12 cellular contexts compared by ENCODE assay signal in genomic region chrX:105823092-105823454, GRCh38. TPM values are rescaled to one million over a fixed set of nuclear protein-coding genes. Genes with fewer than 3 reads are reported as not detected.
DNase-seq lines count a peak whose midpoint lies in the region; ATAC-seq and FAIRE-seq lines count a peak whose summit lies in the region.
"Had no signal": no experiment of that assay in that cellular context is flagged by ENCODE, and none has a peak within 500 bp of the region (broad histone marks: within the 10 kb centered on the region; RNA-seq: fewer than 3 reads in every experiment).

No MANE protein-coding gene starts in this region.

- intact Hi-C loops in Right ventricle myocardium superior (cut with DNase I) = no loop called here
- intact Hi-C loops in right cardiac atrium (cut with DNase I) = no loop called here
- intact Hi-C loops in left ventricle myocardium superior (cut with micrococcal nuclease) = no loop called here

- H3K18ac ChIP-seq in neuronal stem cell (ENCODE audit: low read length) = no peak overlapping the region

- H2AFZ ChIP-seq in neuronal stem cell (ENCODE audit: low read length) = peak overlapping the region; percentile 49

- no peak overlapping the region for H3K23ac ChIP-seq in neuronal stem cell (ENCODE audit: low read depth, low read length, poor library complexity)

- H4K8ac ChIP-seq in neuronal stem cell (ENCODE audit: low read depth, low read length) = no peak overlapping the region

- H2AK5ac ChIP-seq in neuronal stem cell (ENCODE audit: low read depth, low read length) = no peak overlapping the region

- no peak overlapping the region for H2BK15ac ChIP-seq in neuronal stem cell (ENCODE audit: low read length)

- no peak overlapping the region for H3K14ac ChIP-seq in neuronal stem cell (ENCODE audit: low read length)

- DNase-seq in Right ventricle myocardium superior (no peak), right cardiac atrium (no peak), left ventricle myocardium superior (no peak), neuronal stem cell (ENCODE audit: low spot score) (no peak), AG20443 (ENCODE audit: low spot score) (no peak), frontal cortex (ENCODE audit: low spot score in 2 of 2) (no peak), NCI-H2029 treated with DMSO at 0.1 percent for 48 hours (lab: John Stamatoyannopoulos, UW) (no peak), T1000 (lab: John Stamatoyannopoulos, UW) (no peak)
- DNase-seq: DMS79 treated with DMSO at 0.1 percent for 48 hours, midbrain, NCI-H2081 had no signal

- no peak overlapping the region for H3K4ac ChIP-seq in neuronal stem cell (ENCODE audit: low read length)

- H3K27ac ChIP-seq in right cardiac atrium (ENCODE audit: low read length) (no peak overlapping the region), neuronal stem cell (replicated peaks; ENCODE audit: low read length) (no peak overlapping the region)

- H3K9ac ChIP-seq in neuronal stem cell (ENCODE audit: low read depth, low read length, poor library complexity) = no peak overlapping the region

- WGBS in right cardiac atrium = 7% methylated on average over 17 of the region's 17 CpGs
- WGBS in neuronal stem cell (ENCODE audit: extremely low coverage in 2 of 2, insufficient read length in 2 of 2, insufficient replicate concordance in 1 of 2), 2 donors = no CpG with 5 or more reads among the region's 17 CpGs

- no peak overlapping the region for H4K91ac ChIP-seq in neuronal stem cell (ENCODE audit: low read depth, low read length, poor library complexity)

- ATAC-seq in Right ventricle myocardium superior (ENCODE audit: poor library complexity) (peak; percentile 39), right cardiac atrium (no peak), left ventricle myocardium superior (peak; percentile 40)
- ATAC-seq: activated T-helper 17 cell treated with anti-CD3 and anti-CD28 coated beads, Interleukin-2, amount 50 U/mL, for 72 hours had no signal

- no peak overlapping the region for H2BK120ac ChIP-seq in neuronal stem cell (ENCODE audit: low read depth, low read length)

- peak overlapping the region; percentile 54 for H3K4me2 ChIP-seq in neuronal stem cell (ENCODE audit: insufficient read depth, low read length, poor library complexity, severe bottlenecking)

- no peaks in the 10 kb centered on the region for H3K79me1 ChIP-seq in neuronal stem cell (ENCODE audit: low read depth, low read length)

- no peak overlapping the region for H2BK12ac ChIP-seq in neuronal stem cell (ENCODE audit: low read length)

- H3K4me1 ChIP-seq in right cardiac atrium (ENCODE audit: control insufficient read depth, insufficient read depth, low read length) (no peaks in the 10 kb centered on the region), neuronal stem cell (ENCODE audit: control insufficient read depth in 2 of 2, insufficient read depth in 1 of 2, low read depth in 1 of 2, low read length in 2 of 2) (no peaks in the 10 kb centered on the region)

- no peaks in the 10 kb centered on the region for H3K36me3 ChIP-seq in neuronal stem cell (replicated peaks in 1 of 2; ENCODE audit: control insufficient read depth in 2 of 2, insufficient read depth in 2 of 2, low read length in 2 of 2)

- no peaks in the 10 kb centered on the region for H3K9me3 ChIP-seq in right cardiac atrium (ENCODE audit: control insufficient read depth, low read length)
- no peaks in the 10 kb centered on the region for H3K9me3 ChIP-seq in neuronal stem cell (replicated peaks in 1 of 2; ENCODE audit: control insufficient read depth in 2 of 2, insufficient read depth in 1 of 2, low read depth in 1 of 2, low read length in 2 of 2)

- FAIRE-seq in frontal cortex (lab: Jason Lieb, UNC) = no peak

- H2BK5ac ChIP-seq in neuronal stem cell (ENCODE audit: low read length) = no peak overlapping the region

- H3K27me3 ChIP-seq in right cardiac atrium (ENCODE audit: control insufficient read depth, insufficient read depth) = no peaks in the 10 kb centered on the region
- peaks cover 0 to 60% (median 29%) of the 10 kb centered on the region in 3 experiments for H3K27me3 ChIP-seq in neuronal stem cell (ENCODE audit: control insufficient read depth in 3 of 3, insufficient read depth in 3 of 3, low read depth in 1 of 3, low read length in 3 of 3)

- H3K4me3 ChIP-seq in right cardiac atrium (ENCODE audit: low read length) = no peak overlapping the region
- no peak overlapping the region for H3K4me3 ChIP-seq in neuronal stem cell (ENCODE audit: low read length in 2 of 2)

RNA-seq across cellular contexts. Expression of gene NRK, which starts 0.7 kb away (rescaled TPM):
- total RNA-seq in Right ventricle myocardium superior (2.5 TPM), right cardiac atrium (under 1 TPM; 0.29 to 0.91 (median 0.67) TPM), left ventricle myocardium superior (1.8 TPM), frontal cortex (under 0.01 TPM)
- polyA plus RNA-seq in right cardiac atrium = 0.14 TPM
- polyA plus RNA-seq in neuronal stem cell (2013, experiment 1 of 2) = 0.03 TPM
- 0.01 TPM for polyA plus RNA-seq in neuronal stem cell (2013, experiment 2 of 2)
- total RNA-seq: activated T-helper 17 cell treated with anti-CD3 and anti-CD28 coated beads, Interleukin-2, amount 50 U/mL, for 72 hours had no signal

Comparison
In these comparisons a context has a peak if more than half of its experiments do, and no peak if none do; other contexts are left out.
1. ATAC-seq: peak in Right ventricle myocardium superior (single experiment) and left ventricle myocardium superior (single experiment); none in right cardiac atrium (0 of 2).